In the genomic region with DNA sequence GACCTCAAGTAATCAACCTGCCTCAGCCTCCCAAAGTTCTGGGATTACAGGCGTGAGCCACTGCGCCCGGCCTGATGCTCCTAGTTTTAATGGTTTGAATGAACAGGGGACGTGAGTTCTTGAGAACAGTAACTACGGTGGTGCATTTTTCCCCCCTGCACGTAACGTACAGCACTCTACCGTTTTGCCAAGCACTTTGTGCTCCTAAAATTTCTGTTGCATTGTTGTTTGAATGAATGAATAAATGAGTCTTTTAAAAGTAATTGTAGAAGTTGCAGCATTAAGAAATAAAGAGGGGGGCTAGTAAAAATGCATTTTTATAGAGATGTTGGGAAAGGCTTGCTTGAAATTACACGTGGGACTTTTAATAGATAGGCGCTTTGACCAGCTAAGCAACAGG, we compare ENCODE assay signal across 7 cellular contexts.
"Had no signal": no experiment of that assay in that cellular context is flagged by ENCODE, and none has a peak within 500 bp of the region (broad histone marks: within the 10 kb centered on the region; RNA-seq: fewer than 3 reads in every experiment).

A gene with protein sequence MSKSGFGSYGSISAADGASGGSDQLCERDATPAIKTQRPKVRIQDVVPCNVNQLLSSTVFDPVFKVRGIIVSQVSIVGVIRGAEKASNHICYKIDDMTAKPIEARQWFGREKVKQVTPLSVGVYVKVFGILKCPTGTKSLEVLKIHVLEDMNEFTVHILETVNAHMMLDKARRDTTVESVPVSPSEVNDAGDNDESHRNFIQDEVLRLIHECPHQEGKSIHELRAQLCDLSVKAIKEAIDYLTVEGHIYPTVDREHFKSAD (plus strand): TSS at position 301 of the 400 bp plus-strand sequence. CDS start 403 bp downstream, outside the sequence.

- H3K27ac ChIP-seq: KMS-11 had no signal

- H3K4me3 ChIP-seq: GM23338, HAP-1 had no signal

- H3K27ac Mint-ChIP-seq: GM23338, HFFc6, IgD-negative memory B cell had no signal

- H3K4me2 ChIP-seq: GM23338, KMS-11 had no signal

- ATAC-seq: GM23338, HCT116 had no signal

- DNase-seq: HFFc6, KBM-7 had no signal

- H3K9me3 Mint-ChIP-seq: GM23338, HFFc6, IgD-negative memory B cell had no signal

- H2AFZ ChIP-seq: GM23338 had no signal

- H3K36me3 ChIP-seq: HAP-1 had no signal

- H3K36me3 Mint-ChIP-seq: IgD-negative memory B cell had no signal

- H3K4me3 Mint-ChIP-seq: GM23338, HFFc6, IgD-negative memory B cell had no signal

- H3K9me3 ChIP-seq: HAP-1 had no signal

- H3K27me3 Mint-ChIP-seq: IgD-negative memory B cell had no signal

- H3K9ac ChIP-seq: KMS-11 had no signal

- H3K4me1 Mint-ChIP-seq: IgD-negative memory B cell had no signal
